8 cellular contexts compared by ENCODE assay signal in the genomic region with DNA sequence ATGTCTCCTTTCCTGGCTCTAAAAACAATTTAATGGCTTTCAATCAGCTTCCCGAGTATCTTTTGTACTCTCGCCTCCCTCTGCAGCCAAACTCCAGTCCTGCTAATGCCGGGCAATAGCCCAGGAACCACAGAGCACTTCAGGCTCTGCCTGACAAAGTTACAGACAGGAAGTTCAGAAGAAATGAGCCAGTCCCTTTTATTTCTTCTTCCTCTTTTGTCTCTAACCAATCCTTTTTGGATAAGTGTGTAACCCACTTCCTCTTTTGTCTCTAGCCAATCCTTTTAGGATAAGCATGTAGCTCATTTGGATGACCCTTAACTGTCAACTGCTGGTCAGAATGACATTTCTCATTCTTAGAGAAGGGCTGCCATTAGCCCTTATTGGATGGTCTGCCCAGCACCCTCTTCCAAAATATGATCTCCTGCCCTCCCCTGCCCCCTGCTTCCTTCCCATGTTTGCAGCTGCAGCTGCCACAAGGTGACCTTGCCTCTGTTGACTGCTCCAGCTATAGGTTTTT. TPM values are rescaled to one million over a fixed set of nuclear protein-coding genes. Genes with fewer than 3 reads are reported as not detected.
DNase-seq lines count a peak whose midpoint lies in the region; ATAC-seq and TF ChIP-seq lines count a peak whose summit lies in the region.

No MANE protein-coding gene starts in this region.

- H3K4me3 ChIP-seq in ascending aorta (no peak overlapping the region), mesenchymal stem cell (ENCODE audit: insufficient read depth in 1 of 2, low read depth in 1 of 2, low read length in 2 of 2) (no peak overlapping the region)

- H4K91ac ChIP-seq in mesenchymal stem cell (ENCODE audit: low read length) = no peak overlapping the region

- H3K4me3 Mint-ChIP-seq in activated T-cell treated with anti-CD3 and anti-CD28 coated beads, Interleukin-2, amount 50 U/mL, for 4 hours = peak overlapping the region; percentile 33

- no peak overlapping the region for H3K14ac ChIP-seq in mesenchymal stem cell (ENCODE audit: low read length in 2 of 2)

- intact Hi-C loops in ascending aorta (cut with DNase I) = loop anchor here (10.0 kb wide), 1 partner anchor 835 kb away; no protein-coding TSS in a partner anchor

- no peaks in the 10 kb centered on the region for H3K36me3 Mint-ChIP-seq in activated T-cell treated with anti-CD3 and anti-CD28 coated beads, Interleukin-2, amount 50 U/mL, for 4 hours (ENCODE audit: insufficient read depth)

- H2AFZ ChIP-seq in mesenchymal stem cell (ENCODE audit: low read depth, low read length) = peak overlapping the region; percentile 6

- no peak overlapping the region for H2BK5ac ChIP-seq in mesenchymal stem cell (ENCODE audit: low read depth, low read length, poor library complexity, severe bottlenecking)

- H3K79me1 ChIP-seq in mesenchymal stem cell (replicated peaks; ENCODE audit: low read length, poor library complexity, severe bottlenecking) = peaks cover 3% of the 10 kb centered on the region

- no peaks in the 10 kb centered on the region for H3K27me3 Mint-ChIP-seq in activated T-cell treated with anti-CD3 and anti-CD28 coated beads, Interleukin-2, amount 50 U/mL, for 4 hours (ENCODE audit: low read depth)

- TF ChIP-seq CTCF in ascending aorta (IDR thresholded peaks at IDR 0.05) = no peak

- H3K4ac ChIP-seq in mesenchymal stem cell (ENCODE audit: low read depth in 1 of 2, low read length in 2 of 2) = no peak overlapping the region

- peak overlapping the region; percentile 51 for H3K9ac ChIP-seq in mesenchymal stem cell (ENCODE audit: low read length)

- H3K4me1 ChIP-seq in ascending aorta (peaks cover under 1 to 5% of the 10 kb centered on the region in 2 donors), mesenchymal stem cell (ENCODE audit: control insufficient read depth, insufficient read depth, low read depth, low read length) (peaks cover under 1% of the 10 kb centered on the region)

- no peak overlapping the region for H2BK120ac ChIP-seq in mesenchymal stem cell (ENCODE audit: low read depth, low read length)

- H3K9me3 ChIP-seq in ascending aorta = no peaks in the 10 kb centered on the region
- H3K9me3 ChIP-seq in mesenchymal stem cell (ENCODE audit: control insufficient read depth, low read length) = no peaks in the 10 kb centered on the region

- WGBS in mesenchymal stem cell = 51% methylated on average over 3 of the region's 3 CpGs

- no peaks in the 10 kb centered on the region for H3K9me3 Mint-ChIP-seq in activated T-cell treated with anti-CD3 and anti-CD28 coated beads, Interleukin-2, amount 50 U/mL, for 4 hours

- peaks cover 39% of the 10 kb centered on the region for H3K4me1 Mint-ChIP-seq in activated T-cell treated with anti-CD3 and anti-CD28 coated beads, Interleukin-2, amount 50 U/mL, for 4 hours (ENCODE audit: low read depth)

- H2AK5ac ChIP-seq in mesenchymal stem cell (ENCODE audit: low read length, severe bottlenecking) = no peak overlapping the region

- H3K36me3 ChIP-seq in ascending aorta = no peaks in the 10 kb centered on the region
- peaks cover 0 to 15% of the 10 kb centered on the region in 2 experiments for H3K36me3 ChIP-seq in mesenchymal stem cell (ENCODE audit: control insufficient read depth in 1 of 2, insufficient read depth in 2 of 2, low read depth in 1 of 2, low read length in 2 of 2)

- H2BK12ac ChIP-seq in mesenchymal stem cell (ENCODE audit: low read length in 2 of 2) = no peak overlapping the region

- no peaks in the 10 kb centered on the region for H3K27me3 ChIP-seq in ascending aorta
- no peaks in the 10 kb centered on the region for H3K27me3 ChIP-seq in mesenchymal stem cell (ENCODE audit: control insufficient read depth in 1 of 2, insufficient read depth in 1 of 2, low read length in 2 of 2)

- H3K18ac ChIP-seq in mesenchymal stem cell (ENCODE audit: low read depth in 1 of 2, low read length in 2 of 2) = no peak overlapping the region

- H3K27ac ChIP-seq in ascending aorta (peak overlapping the region; percentile 46 to 74), mesenchymal stem cell (ENCODE audit: low read length, poor library complexity, severe bottlenecking) (no peak overlapping the region)

- no peak for DNase-seq in activated T-cell treated with anti-CD3 and anti-CD28 coated beads, Interleukin-2, amount 50 U/mL, for 4 hours
- DNase-seq in activated T-cell treated with anti-CD3 and anti-CD28 coated beads, Interleukin-2, amount 50 U/mL, for 48 hours = no peak
- DNase-seq in LHCN-M2 (ENCODE audit: low read depth) (peak; percentile 44), ascending aorta (ENCODE audit: low spot score in 2 of 2) (no peak), mesenchymal stem cell (no peak), NCI-H1105 (lab: John Stamatoyannopoulos, UW) (no peak)

- peak; percentile 10 to 50 for ATAC-seq in activated T-cell treated with anti-CD3 and anti-CD28 coated beads, Interleukin-2, amount 50 U/mL, for 4 hours
- ATAC-seq in HG02885 (IDR thresholded peaks at IDR 0.05; ENCODE audit: poor library complexity, unreplicated experiment) = no peak
- no peak for ATAC-seq in HG03442 (IDR thresholded peaks at IDR 0.05; ENCODE audit: unreplicated experiment)

- H3K4me2 ChIP-seq in mesenchymal stem cell (ENCODE audit: low read length, poor library complexity, severe bottlenecking) = no peak overlapping the region

- no peak overlapping the region for H3K23ac ChIP-seq in mesenchymal stem cell (ENCODE audit: low read length in 2 of 2)

- no peak overlapping the region for H2BK15ac ChIP-seq in mesenchymal stem cell (ENCODE audit: low read depth, poor library complexity, severe bottlenecking)

- H4K8ac ChIP-seq in mesenchymal stem cell (ENCODE audit: low read length) = peak overlapping the region; percentile 5

RNA-seq across cellular contexts. Expression of gene DOP1B, which starts 6.4 kb away (rescaled TPM):
- total RNA-seq in activated T-cell treated with anti-CD3 and anti-CD28 coated beads, Interleukin-2, amount 50 U/mL, for 4 hours = 10 to 100 TPM in 1 of 3 donors, 1 to 10 TPM in 2; 8.1 to 10.8 (median 9.6) TPM
- total RNA-seq in LHCN-M2 (2014; rRNA removed) = 4.2 and 5.8 TPM in 2 replicates
- polyA plus RNA-seq in LHCN-M2 (2012) = 3.7 TPM
- 4.5 TPM for total RNA-seq in ascending aorta
- polyA plus RNA-seq in mesenchymal stem cell (2013, experiment 1 of 2) = 1.8 TPM
- 1.8 TPM for polyA plus RNA-seq in mesenchymal stem cell (2013, experiment 2 of 2)

RNA-seq across cellular contexts. Expression of gene CBR3, which starts 15.4 kb away (rescaled TPM):
- total RNA-seq in activated T-cell treated with anti-CD3 and anti-CD28 coated beads, Interleukin-2, amount 50 U/mL, for 4 hours = 1 to 10 TPM; 3.6 to 7.6 (median 6.7) TPM
- total RNA-seq in LHCN-M2 (2014; rRNA removed) (9.4 and 16.5 TPM in 2 replicates), ascending aorta (59.2 TPM)
- polyA plus RNA-seq in LHCN-M2 (2012) = 13.4 TPM
- polyA plus RNA-seq in mesenchymal stem cell (2013, experiment 1 of 2) = 4.1 TPM
- polyA plus RNA-seq in mesenchymal stem cell (2013, experiment 2 of 2) = 4.1 TPM

Comparison
In these comparisons a context has a peak if more than half of its experiments do, and no peak if none do; other contexts are left out.
1. ATAC-seq: peak in activated T-cell treated with anti-CD3 and anti-CD28 coated beads, Interleukin-2, amount 50 U/mL, for 4 hours (2 of 2); none in HG02885 (single experiment) and HG03442 (single experiment).